ENCODE assay signal across 20 cellular contexts in the genomic region with DNA sequence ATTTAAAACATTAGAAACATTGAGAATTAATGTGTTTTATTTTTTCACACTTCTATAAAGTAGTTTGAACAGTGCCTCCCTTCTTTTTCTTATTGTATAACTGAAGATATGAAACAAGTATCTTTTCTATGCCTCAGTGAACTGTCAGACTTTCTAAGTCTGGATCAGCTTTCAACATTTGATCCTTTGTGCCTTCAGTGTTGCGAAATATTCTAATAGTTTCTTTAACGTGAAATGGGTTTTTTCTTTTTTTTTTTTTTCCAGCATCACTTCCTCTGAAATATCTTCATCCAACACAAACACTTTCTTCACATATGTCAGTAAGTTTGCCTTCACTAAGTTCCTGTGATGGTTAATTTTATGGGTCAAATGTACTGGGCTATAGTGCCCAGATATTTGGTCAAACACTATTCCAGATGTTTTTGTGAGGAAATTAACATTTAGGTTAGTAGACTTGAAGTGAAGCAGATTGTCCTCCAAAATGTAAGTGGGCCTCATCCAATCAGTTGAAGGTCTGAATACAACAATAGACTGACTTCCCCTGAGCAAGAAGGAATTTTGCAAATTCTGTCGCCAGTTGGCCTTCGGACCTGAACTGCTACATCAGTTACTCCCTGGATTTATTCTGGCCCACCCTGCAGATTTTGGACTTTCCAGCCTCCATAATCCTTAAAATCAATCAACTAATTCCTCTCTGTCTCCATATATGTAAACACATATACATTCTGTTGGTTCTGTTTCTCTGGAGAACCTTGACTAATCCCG.
"Had no signal": no experiment of that assay in that cellular context is flagged by ENCODE, and none has a peak within 500 bp of the region (broad histone marks: within the 10 kb centered on the region; RNA-seq: fewer than 3 reads in every experiment).

No MANE protein-coding gene starts in this region.

- H3K4me1 Mint-ChIP-seq: natural killer cell had no signal

- H3K27ac Mint-ChIP-seq: activated CD4-positive, alpha-beta T cell treated with anti-CD3 and anti-CD28 coated beads, Interleukin-2, amount 10 ng/mL, durations not matched to agents 7 days and 5 days; memory B cell; natural killer cell; T-helper 17 cell had no signal

- H3K9me3 Mint-ChIP-seq: memory B cell, natural killer cell had no signal

- H3K4me3 Mint-ChIP-seq: activated CD4-positive, alpha-beta T cell treated with anti-CD3 and anti-CD28 coated beads, Interleukin-2, amount 10 ng/mL, durations not matched to agents 7 days and 5 days; memory B cell; natural killer cell; T-helper 17 cell had no signal

- H3K36me3 ChIP-seq: brain microvascular endothelial cell, left lung, upper lobe of right lung had no signal

- H3K4me3 ChIP-seq: left lung, upper lobe of right lung had no signal

- FAIRE-seq: endometrium, keratinocyte had no signal

- H3K27me3 ChIP-seq: brain microvascular endothelial cell, foreskin keratinocyte, left lung, upper lobe of right lung had no signal

- ATAC-seq: esophagus mucosa; foreskin keratinocyte; left lung; natural killer cell; sciatic nerve; stimulated activated naive CD8-positive, alpha-beta T cell treated with anti-CD3 and anti-CD28 coated beads, Interleukin-15, Interleukin-2, amounts not matched to agents 100 U/mL and 50 U/mL, for 24 hours; T-helper 17 cell; upper lobe of right lung had no signal

- H3K36me3 Mint-ChIP-seq: memory B cell, natural killer cell had no signal

- H3K9me3 ChIP-seq: left lung, upper lobe of right lung had no signal

- H3K4me1 ChIP-seq: foreskin keratinocyte, upper lobe of right lung had no signal

- DNase-seq: activated CD4-positive, alpha-beta T cell treated with anti-CD3 and anti-CD28 coated beads, Interleukin-2, amount 10 ng/mL, durations not matched to agents 7 days and 5 days; activated CD4-positive, CD25-positive, alpha-beta regulatory T cell; activated naive CD4-positive, alpha-beta T cell treated with anti-CD3 and anti-CD28 coated beads, Interleukin-2, amount 50 U/mL, for 16 hours; activated T-cell treated with anti-CD3 and anti-CD28 coated beads for 4 hours; brain microvascular endothelial cell; foreskin keratinocyte; head of caudate nucleus; left lung; natural killer cell; posterior cingulate gyrus; stimulated activated CD4-positive, alpha-beta T cell treated with anti-CD3 and anti-CD28 coated beads, Interleukin-2, amount 100 ng/mL, for 48 hours; stimulated activated CD8-positive, alpha-beta memory T cell treated with anti-CD3 and anti-CD28 coated beads, Interleukin-4, amount 100 ng/mL, for 48 hours; stimulated activated naive CD8-positive, alpha-beta T cell treated with anti-CD3 and anti-CD28 coated beads, Interleukin-15, Interleukin-2, amounts not matched to agents 100 U/mL and 50 U/mL, for 24 hours; T-helper 17 cell; upper lobe of right lung had no signal

- H3K27ac ChIP-seq: brain microvascular endothelial cell, foreskin keratinocyte, left lung, upper lobe of right lung had no signal
